Comparison of ENCODE assay signal across 23 cellular contexts in the genomic region with DNA sequence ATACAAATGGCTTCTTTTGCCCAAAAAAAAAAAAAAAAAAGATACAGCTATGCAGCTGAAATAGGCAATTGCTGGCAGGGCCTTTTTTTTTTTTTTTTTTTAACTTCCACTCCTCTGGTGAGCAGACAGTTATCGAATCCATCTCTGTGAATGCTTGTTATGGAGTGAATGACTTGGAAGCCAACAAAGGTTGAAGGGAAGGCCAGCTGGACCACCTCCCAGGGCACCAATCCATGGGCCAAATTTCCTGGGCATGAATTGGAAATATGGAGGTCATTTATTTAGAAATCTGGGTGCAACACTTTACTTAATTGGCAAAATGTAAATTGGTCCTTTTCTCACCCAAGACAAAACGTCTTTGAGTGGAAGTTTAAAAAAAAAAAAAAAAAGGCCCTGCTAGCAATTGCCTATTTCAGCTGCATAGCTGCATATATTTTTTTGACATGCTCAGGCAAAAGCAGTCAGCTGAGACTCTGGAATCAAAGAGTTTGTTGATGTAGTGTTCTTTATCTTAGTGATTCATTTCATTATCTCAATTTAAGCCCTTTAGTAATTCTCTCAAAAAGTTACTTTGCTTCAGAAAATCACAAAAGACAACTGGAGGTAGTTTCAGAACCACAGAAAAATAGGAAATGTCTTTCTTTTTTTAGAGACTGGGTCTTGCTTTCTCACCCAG.
A peak's percentile ranks its signal among the peaks of the same experiment; 100 is the strongest.
DNase-seq lines count a peak whose midpoint lies in the region; ATAC-seq, FAIRE-seq and TF ChIP-seq lines count a peak whose summit lies in the region.
"Had no signal": no experiment of that assay in that cellular context is flagged by ENCODE, and none has a peak within 500 bp of the region (broad histone marks: within the 10 kb centered on the region; RNA-seq: fewer than 3 reads in every experiment).

No MANE protein-coding gene starts in this region.

- H3K9me3 ChIP-seq in astrocyte (ENCODE audit: insufficient read depth, low read depth, low read length), result no peaks in the 10 kb centered on the region
- no peaks in the 10 kb centered on the region for H3K9me3 ChIP-seq in CD4-positive, alpha-beta T cell (ENCODE audit: control insufficient read depth, low read length)
- H3K9me3 ChIP-seq: BE2C, Caco-2 had no signal

- H4K20me1 ChIP-seq in astrocyte (ENCODE audit: insufficient read depth, low read length), result no peaks in the 10 kb centered on the region

- H3K27ac Mint-ChIP-seq in astrocyte (ENCODE audit: unreplicated experiment), result no peak overlapping the region
- no peak overlapping the region for H3K27ac Mint-ChIP-seq in CD4-positive, alpha-beta T cell
- H3K27ac Mint-ChIP-seq: CD4-positive, CD25-positive, alpha-beta regulatory T cell had no signal

- peaks cover 9% of the 10 kb centered on the region for H3K27me3 Mint-ChIP-seq in astrocyte (ENCODE audit: low read depth, unreplicated experiment)
- H3K27me3 Mint-ChIP-seq in CD4-positive, alpha-beta T cell, result no peaks in the 10 kb centered on the region
- H3K27me3 Mint-ChIP-seq: CD4-positive, CD25-positive, alpha-beta regulatory T cell had no signal

- no peak overlapping the region for H2AFZ ChIP-seq in astrocyte (ENCODE audit: low read depth, low read length)

- POLR2A ChIA-PET in CD4-positive, alpha-beta T cell (lab: Charles Lee), result no interaction called here

- FAIRE-seq in astrocyte (lab: Jason Lieb, UNC), result no peak
- FAIRE-seq: GM12892, GM18507 had no signal

- H3K4me2 ChIP-seq in astrocyte (ENCODE audit: low read length), result no peak overlapping the region

- no peak overlapping the region for H3K4me3 Mint-ChIP-seq in astrocyte (ENCODE audit: unreplicated experiment)
- H3K4me3 Mint-ChIP-seq in CD4-positive, alpha-beta T cell, result no peak overlapping the region
- H3K4me3 Mint-ChIP-seq: CD4-positive, CD25-positive, alpha-beta regulatory T cell had no signal

- DNase-seq in Caki2 (ENCODE audit: low read depth) (peak; percentile 2), astrocyte (ENCODE audit: low read depth) (peak; percentile 36), epithelial cell of esophagus (ENCODE audit: low read depth) (peak; percentile 13), medulla oblongata (ENCODE audit: extremely low spot score) (peak; percentile 43), SW 1271 (lab: John Stamatoyannopoulos, UW) (no peak)
- no peak for DNase-seq in CD4-positive, alpha-beta T cell
- DNase-seq: BE2C; Caco-2; CD4-positive, CD25-positive, alpha-beta regulatory T cell; DMS53; EL; GOT3; NCI-H1105; NCI-H2107; NCI-H524; NCI-H82; PC-3; RPMI8226; SIG-M5 had no signal

- no peaks in the 10 kb centered on the region for H3K4me1 ChIP-seq in astrocyte (ENCODE audit: insufficient read depth, low read length)
- H3K4me1 ChIP-seq: BE2C, Caco-2 had no signal

- no peak for ATAC-seq in CD4-positive, alpha-beta T cell (ENCODE audit: poor library complexity)
- no peak for ATAC-seq in activated CD4-positive, CD25-positive, alpha-beta regulatory T cell treated with anti-CD3 and anti-CD28 coated beads, Interleukin-2, amount 50 U/mL, for 24 hours
- ATAC-seq: HCT116, PC-3 had no signal

- CTCF ChIA-PET in CD4-positive, alpha-beta T cell (lab: Charles Lee), result no interaction called here

- no peak overlapping the region for H3K9ac ChIP-seq in astrocyte (ENCODE audit: low read length)

- no peaks in the 10 kb centered on the region for H3K36me3 Mint-ChIP-seq in astrocyte (ENCODE audit: low read depth, unreplicated experiment)
- H3K36me3 Mint-ChIP-seq in CD4-positive, alpha-beta T cell (ENCODE audit: low read depth), result no peaks in the 10 kb centered on the region
- H3K36me3 Mint-ChIP-seq: CD4-positive, CD25-positive, alpha-beta regulatory T cell had no signal

- no peak overlapping the region for H3K27ac ChIP-seq in astrocyte (ENCODE audit: low read depth, low read length)
- H3K27ac ChIP-seq in CD4-positive, alpha-beta T cell (ENCODE audit: low read depth, low read length), result no peak overlapping the region

- no peaks in the 10 kb centered on the region for H3K9me3 Mint-ChIP-seq in astrocyte (ENCODE audit: unreplicated experiment)
- no peaks in the 10 kb centered on the region for H3K9me3 Mint-ChIP-seq in CD4-positive, alpha-beta T cell

- TF ChIP-seq CTCF in astrocyte (IDR thresholded peaks at IDR 0.05; ENCODE audit: insufficient read depth, low read depth, low read length) (no peak), epithelial cell of esophagus (IDR thresholded peaks at IDR 0.05; ENCODE audit: insufficient read depth, low read depth, low read length, missing control alignments) (no peak)
- TF ChIP-seq CTCF in CD4-positive, alpha-beta T cell (IDR thresholded peaks at IDR 0.05), result no peak

- H3K36me3 ChIP-seq in astrocyte (ENCODE audit: insufficient read depth, low read length), result no peaks in the 10 kb centered on the region
- H3K36me3 ChIP-seq: BE2C had no signal

- in situ Hi-C loops in Caki2 (cut with HindIII; ENCODE audit: low pct_unique_long_range_greater_than_20kb, low sequenced_read_pairs), result no loop called here

- intact Hi-C loops in CD4-positive, alpha-beta T cell (cut with DNase I, micrococcal nuclease), result no loop called here

- no peaks in the 10 kb centered on the region for H3K27me3 ChIP-seq in astrocyte (ENCODE audit: insufficient read depth, low read length)
- H3K27me3 ChIP-seq in CD4-positive, alpha-beta T cell (ENCODE audit: control insufficient read depth, insufficient read depth, low read length), result no peaks in the 10 kb centered on the region
- H3K27me3 ChIP-seq: BE2C had no signal

- no peak overlapping the region for H3K4me3 ChIP-seq in astrocyte (ENCODE audit: insufficient read depth, low read depth, low read length)
- H3K4me3 ChIP-seq in epithelial cell of esophagus (ENCODE audit: low read length), result no peak overlapping the region

- H3K79me2 ChIP-seq in astrocyte (ENCODE audit: insufficient read depth, low read length), result no peaks in the 10 kb centered on the region

- H3K4me1 Mint-ChIP-seq in astrocyte (ENCODE audit: low read depth, unreplicated experiment), result no peaks in the 10 kb centered on the region
- H3K4me1 Mint-ChIP-seq in CD4-positive, alpha-beta T cell (ENCODE audit: low read depth), result no peaks in the 10 kb centered on the region
- H3K4me1 Mint-ChIP-seq: CD4-positive, CD25-positive, alpha-beta regulatory T cell had no signal

Comparison
In these comparisons a context has a peak if more than half of its experiments do, and no peak if none do; other contexts are left out.
1. DNase-seq: peak in Caki2 (single experiment), astrocyte (single experiment), epithelial cell of esophagus (single experiment) and medulla oblongata (single experiment); none in SW 1271 (0 of 2) and CD4-positive, alpha-beta T cell (0 of 10).